In genomic region chr7:140923358-140924006, GRCh38 we compare ENCODE assay signal across 8 cellular contexts. TPM values are rescaled to one million over a fixed set of nuclear protein-coding genes. Genes with fewer than 3 reads are reported as not detected.
DNase-seq lines count a peak whose midpoint lies in the region; ATAC-seq, FAIRE-seq and TF ChIP-seq lines count a peak whose summit lies in the region.

No MANE protein-coding gene starts in this region.

- TF ChIP-seq POLR2A in GM12892 (IDR thresholded peaks at IDR 0.05; ENCODE audit: low read depth, low read length) = no peak
- no peak for TF ChIP-seq POLR2A in adrenal gland (IDR thresholded peaks at IDR 0.05)

- H3K4me1 ChIP-seq in adrenal gland (replicated peaks in 1 of 2) (peaks cover 8 to 20% of the 10 kb centered on the region in 2 donors), iPS-18a (ENCODE audit: control insufficient read depth, low read depth, low read length) (peaks cover 11% of the 10 kb centered on the region)

- no peaks in the 10 kb centered on the region for H3K27me3 Mint-ChIP-seq in stimulated activated naive B cell treated with anti-CD40 and anti-IgM and Interleukin-4, amounts not matched to agents 10 μg/mL and 1 μg/mL and 100 μg/mL, for 72 hours

- H3K27ac ChIP-seq in 22Rv1 = peak overlapping the region; percentile 90
- peak overlapping the region in 4 of 5 donors; percentile 89 to 99 (median 98) for H3K27ac ChIP-seq in adrenal gland
- no peak overlapping the region for H3K27ac ChIP-seq in iPS-18a (ENCODE audit: low read length)

- H3K36me3 ChIP-seq in adrenal gland (replicated peaks in 1 of 2) = no peaks in the 10 kb centered on the region
- H3K36me3 ChIP-seq in iPS-18a (ENCODE audit: control insufficient read depth, low read depth, low read length) = no peaks in the 10 kb centered on the region

- TF ChIP-seq CTCF in 22Rv1 (IDR thresholded peaks at IDR 0.05) (no peak), adrenal gland (IDR thresholded peaks at IDR 0.05) (no peak)

- intact Hi-C loops in adrenal gland (cut with DNase I) = no loop called here
- intact Hi-C loops in posterior vena cava (cut with DNase I) = no loop called here

- H3K4me3 ChIP-seq in adrenal gland = peak overlapping the region; percentile 48 to 98 (median 89)
- H3K4me3 ChIP-seq in iPS-18a (ENCODE audit: low read length) = peak overlapping the region; percentile 99

- H3K9me3 Mint-ChIP-seq in stimulated activated naive B cell treated with anti-CD40 and anti-IgM and Interleukin-4, amounts not matched to agents 10 μg/mL and 1 μg/mL and 100 μg/mL, for 72 hours = no peaks in the 10 kb centered on the region

- H3K36me3 Mint-ChIP-seq in stimulated activated naive B cell treated with anti-CD40 and anti-IgM and Interleukin-4, amounts not matched to agents 10 μg/mL and 1 μg/mL and 100 μg/mL, for 72 hours = peaks cover 0 to 12% of the 10 kb centered on the region in 2 donors

- peaks cover 14 to 18% of the 10 kb centered on the region in 2 donors for H3K4me1 Mint-ChIP-seq in stimulated activated naive B cell treated with anti-CD40 and anti-IgM and Interleukin-4, amounts not matched to agents 10 μg/mL and 1 μg/mL and 100 μg/mL, for 72 hours

- peak; percentile 74 for FAIRE-seq in GM12892 (lab: Jason Lieb, UNC)

- no peak overlapping the region for H3K4me3 Mint-ChIP-seq in stimulated activated naive B cell treated with anti-CD40 and anti-IgM and Interleukin-4, amounts not matched to agents 10 μg/mL and 1 μg/mL and 100 μg/mL, for 72 hours

- peak overlapping the region; percentile 95 for H3K9ac ChIP-seq in iPS-18a (ENCODE audit: low read length)

- no peaks in the 10 kb centered on the region for H3K27me3 ChIP-seq in adrenal gland
- no peaks in the 10 kb centered on the region for H3K27me3 ChIP-seq in iPS-18a (ENCODE audit: control insufficient read depth, insufficient read depth, low read length)

- WGBS in adrenal gland, 4 donors = 2 to 4% (median 2%) methylated on average over 11 of the region's 11 CpGs

- H3K9me3 ChIP-seq in adrenal gland (replicated peaks in 1 of 3) = no peaks in the 10 kb centered on the region
- H3K9me3 ChIP-seq in iPS-18a (ENCODE audit: control insufficient read depth, low read depth, low read length) = no peaks in the 10 kb centered on the region

- no peak for DNase-seq in GM12892 (ENCODE audit: insufficient read length)
- DNase-seq in adrenal gland = peak in 2 of 7 donors; percentile 3 to 29
- DNase-seq in stimulated activated naive B cell treated with anti-CD40 and anti-IgM and Interleukin-4, amounts not matched to agents 10 μg/mL and 1 μg/mL and 100 μg/mL, for 72 hours = peak; percentile 4
- DNase-seq in amniotic stem cell (lab: John Stamatoyannopoulos, UW) = no peak
- no peak for DNase-seq in posterior vena cava (ENCODE audit: low spot score)

- ATAC-seq in HG03460 (IDR thresholded peaks at IDR 0.05; ENCODE audit: unreplicated experiment) = peak; percentile 8
- peak; percentile 15 to 16 for ATAC-seq in stimulated activated naive B cell treated with anti-CD40 and anti-IgM and Interleukin-4, amounts not matched to agents 10 μg/mL and 1 μg/mL and 100 μg/mL, for 72 hours (replicated peaks)

- no peak overlapping the region for H3K27ac Mint-ChIP-seq in stimulated activated naive B cell treated with anti-CD40 and anti-IgM and Interleukin-4, amounts not matched to agents 10 μg/mL and 1 μg/mL and 100 μg/mL, for 72 hours

RNA-seq across cellular contexts. Expression of gene BRAF, which starts 1.2 kb away (rescaled TPM):
- 12.2 TPM for polyA plus RNA-seq in GM12892 (2012; ENCODE audit: missing spikeins)
- 10 to 100 TPM; 16.2 to 50.3 (median 26.9) TPM for total RNA-seq in adrenal gland
- 10 to 100 TPM in 1 of 3 donors, 1 to 10 TPM in 2; 5.0 to 15.2 (median 9.7) TPM for polyA plus RNA-seq in adrenal gland
- total RNA-seq in posterior vena cava = 10 to 100 TPM; 32.9 to 39.8 TPM
